Comparison of ENCODE assay signal across 22 cellular contexts in genomic region chr1:28209700-28210099, GRCh38. TPM values are rescaled to one million over a fixed set of nuclear protein-coding genes. Genes with fewer than 3 reads are reported as not detected.
"Had no signal": no experiment of that assay in that cellular context is flagged by ENCODE, and none has a peak within 500 bp of the region (broad histone marks: within the 10 kb centered on the region; RNA-seq: fewer than 3 reads in every experiment).

No MANE protein-coding gene starts in this region.

- H3K4me2 ChIP-seq: neural progenitor cell, smooth muscle cell had no signal

- H2AFZ ChIP-seq: neural progenitor cell had no signal

- H3K9me3 ChIP-seq: colonic mucosa, heart left ventricle, ovary, right lobe of liver, thoracic aorta had no signal

- DNase-seq: activated CD4-positive, alpha-beta T cell treated with anti-CD3 and anti-CD28 coated beads, Interleukin-2, amount 10 ng/mL, durations not matched to agents 24 days and 14 days; activated CD4-positive, CD25-positive, alpha-beta regulatory T cell; activated CD8-positive, alpha-beta T cell treated with anti-CD3 and anti-CD28 coated beads for 36 hours; activated effector memory CD4-positive, alpha-beta T cell treated with Interleukin-2 at 50 U/mL for 16 hours; activated naive CD4-positive, alpha-beta T cell treated with anti-CD3 and anti-CD28 coated beads, Interleukin-2, amount 10 ng/mL, durations not matched to agents 7 days and 5 days; activated naive CD8-positive, alpha-beta T cell treated with anti-CD3 and anti-CD28 coated beads, Interleukin-2, amount 50 U/mL, for 24 hours; activated T-cell treated with anti-CD3 and anti-CD28 coated beads, Interleukin-2, amount 50 U/mL, for 4 hours; colonic mucosa; heart left ventricle; kidney; ovary; right lobe of liver; stimulated activated CD4-positive, alpha-beta T cell treated with anti-CD3 and anti-CD28 coated beads, Interleukin-4, amount 100 ng/mL, for 4 hours had no signal

- H3K4me3 ChIP-seq: colonic mucosa, heart left ventricle, neural progenitor cell, ovary, right lobe of liver, smooth muscle cell, thoracic aorta had no signal

- ATAC-seq: activated CD8-positive, alpha-beta T cell treated with anti-CD3 and anti-CD28 coated beads for 36 hours; activated naive CD8-positive, alpha-beta T cell treated with anti-CD3 and anti-CD28 coated beads, Interleukin-2, amount 50 U/mL, for 24 hours; activated T-cell treated with anti-CD3 and anti-CD28 coated beads, Interleukin-2, amount 50 U/mL, for 4 hours; heart left ventricle; left lobe of liver; right lobe of liver; stimulated activated memory B cell treated with anti-CD40 and anti-IgM and Interleukin-4, amounts not matched to agents 10 μg/mL and 1 μg/mL and 100 μg/mL, for 72 hours had no signal

- H3K27me3 Mint-ChIP-seq: activated CD4-positive, alpha-beta T cell treated with anti-CD3 and anti-CD28 coated beads, Interleukin-2, amount 10 ng/mL, durations not matched to agents 24 days and 14 days; activated CD8-positive, alpha-beta T cell treated with anti-CD3 and anti-CD28 coated beads for 36 hours; activated naive CD4-positive, alpha-beta T cell treated with anti-CD3 and anti-CD28 coated beads, Interleukin-2, amount 10 ng/mL, durations not matched to agents 7 days and 5 days; activated naive CD8-positive, alpha-beta T cell treated with anti-CD3 and anti-CD28 coated beads, Interleukin-2, amount 50 U/mL, for 24 hours; brain; central memory CD8-positive, alpha-beta T cell; stimulated activated memory B cell treated with anti-CD40 and anti-IgM and Interleukin-4, amounts not matched to agents 10 μg/mL and 1 μg/mL and 100 μg/mL, for 72 hours had no signal

- H3K36me3 ChIP-seq: colonic mucosa, ovary had no signal

- H3K27me3 ChIP-seq: colonic mucosa, heart left ventricle, neural progenitor cell, ovary, right lobe of liver had no signal

- H3K4me3 Mint-ChIP-seq: activated CD4-positive, alpha-beta T cell treated with anti-CD3 and anti-CD28 coated beads, Interleukin-2, amount 10 ng/mL, durations not matched to agents 24 days and 14 days; activated CD8-positive, alpha-beta T cell treated with anti-CD3 and anti-CD28 coated beads for 36 hours; activated naive CD4-positive, alpha-beta T cell treated with anti-CD3 and anti-CD28 coated beads, Interleukin-2, amount 10 ng/mL, durations not matched to agents 7 days and 5 days; activated naive CD8-positive, alpha-beta T cell treated with anti-CD3 and anti-CD28 coated beads, Interleukin-2, amount 50 U/mL, for 24 hours; activated T-cell treated with anti-CD3 and anti-CD28 coated beads, Interleukin-2, amount 50 U/mL, for 4 hours; brain; central memory CD8-positive, alpha-beta T cell; neural progenitor cell; stimulated activated memory B cell treated with anti-CD40 and anti-IgM and Interleukin-4, amounts not matched to agents 10 μg/mL and 1 μg/mL and 100 μg/mL, for 72 hours; T-helper 2 cell treated with Interferon-gamma antibody and Interleukin-4, amounts not matched to agents 5 μg/mL and 100 μg/mL, for 36 hours had no signal

- H3K27ac Mint-ChIP-seq: activated CD4-positive, alpha-beta T cell treated with anti-CD3 and anti-CD28 coated beads, Interleukin-2, amount 10 ng/mL, durations not matched to agents 24 days and 14 days; activated CD8-positive, alpha-beta T cell treated with anti-CD3 and anti-CD28 coated beads for 36 hours; activated naive CD4-positive, alpha-beta T cell treated with anti-CD3 and anti-CD28 coated beads, Interleukin-2, amount 10 ng/mL, durations not matched to agents 7 days and 5 days; activated naive CD8-positive, alpha-beta T cell treated with anti-CD3 and anti-CD28 coated beads, Interleukin-2, amount 50 U/mL, for 24 hours; neural progenitor cell had no signal

- H3K27ac ChIP-seq: colonic mucosa, heart left ventricle, neural progenitor cell, ovary, right lobe of liver, thoracic aorta had no signal

- H3K4me1 Mint-ChIP-seq: activated naive CD8-positive, alpha-beta T cell treated with anti-CD3 and anti-CD28 coated beads, Interleukin-2, amount 50 U/mL, for 24 hours; brain; neural progenitor cell had no signal

- H3K9me3 Mint-ChIP-seq: activated CD4-positive, alpha-beta T cell treated with anti-CD3 and anti-CD28 coated beads, Interleukin-2, amount 10 ng/mL, durations not matched to agents 24 days and 14 days; activated CD8-positive, alpha-beta T cell treated with anti-CD3 and anti-CD28 coated beads for 36 hours; activated naive CD4-positive, alpha-beta T cell treated with anti-CD3 and anti-CD28 coated beads, Interleukin-2, amount 10 ng/mL, durations not matched to agents 7 days and 5 days; activated naive CD8-positive, alpha-beta T cell treated with anti-CD3 and anti-CD28 coated beads, Interleukin-2, amount 50 U/mL, for 24 hours; activated T-cell treated with anti-CD3 and anti-CD28 coated beads, Interleukin-2, amount 50 U/mL, for 4 hours; brain; central memory CD8-positive, alpha-beta T cell; neural progenitor cell; stimulated activated memory B cell treated with anti-CD40 and anti-IgM and Interleukin-4, amounts not matched to agents 10 μg/mL and 1 μg/mL and 100 μg/mL, for 72 hours; T-helper 2 cell treated with Interferon-gamma antibody and Interleukin-4, amounts not matched to agents 5 μg/mL and 100 μg/mL, for 36 hours had no signal

RNA-seq across cellular contexts. Expression of gene PTAFR, which starts 33.2 kb away (rescaled TPM):
- total RNA-seq: myocyte had no signal
